In the genomic region with DNA sequence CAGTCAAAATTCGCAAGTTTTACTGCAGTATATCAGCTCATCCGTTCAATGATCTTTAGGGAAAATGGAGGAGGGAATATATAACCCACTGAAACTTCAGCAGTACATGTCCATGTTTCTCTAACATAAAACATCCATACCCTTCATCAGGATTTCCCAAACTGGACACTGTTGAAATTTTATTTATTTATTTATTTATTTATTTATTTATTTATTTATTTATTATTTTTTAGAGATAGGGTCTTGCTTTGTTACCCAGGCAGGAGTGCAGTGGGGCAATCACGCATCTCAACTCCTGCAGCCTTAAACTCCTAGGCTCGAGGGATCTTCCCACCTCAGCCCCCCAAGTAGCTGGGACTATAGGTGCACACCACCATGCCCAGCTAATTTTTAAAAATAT, we compare ENCODE assay signal across 34 cellular contexts. TPM values are rescaled to one million over a fixed set of nuclear protein-coding genes. Genes with fewer than 3 reads are reported as not detected.
DNase-seq lines count a peak whose midpoint lies in the region; ATAC-seq, FAIRE-seq and TF ChIP-seq lines count a peak whose summit lies in the region.
"Had no signal": no experiment of that assay in that cellular context is flagged by ENCODE, and none has a peak within 500 bp of the region (broad histone marks: within the 10 kb centered on the region; RNA-seq: fewer than 3 reads in every experiment).

No MANE protein-coding gene starts in this region.

- no peak for FAIRE-seq in A549 (lab: Jason Lieb, UNC)
- FAIRE-seq: A204.1, D721Med had no signal

- H4K20me1 ChIP-seq in PC-9 (ENCODE audit: insufficient read depth), result no peaks in the 10 kb centered on the region
- H4K20me1 ChIP-seq: BLaER1; BLaER1 treated with 17β-estradiol and CSF1 and Interleukin-3, amounts not matched to agents 10 nM and 100 nM had no signal

- TF ChIP-seq CTCF in A549 (IDR thresholded peaks at IDR 0.05) (no peak), HEK293 (tag by site-specific recombination; IDR thresholded peaks at IDR 0.05) (no peak), PC-9 (conservative IDR thresholded peaks at IDR 0.05) (no peak)

- no peak overlapping the region for H3K27ac ChIP-seq in A549
- H3K27ac ChIP-seq in HEK293 (ENCODE audit: extremely low read depth, low read depth, low read length), result no peak overlapping the region
- no peak overlapping the region for H3K27ac ChIP-seq in PC-9
- H3K27ac ChIP-seq: 22Rv1; BLaER1; BLaER1 treated with 17β-estradiol and CSF1 and Interleukin-3, amounts not matched to agents 10 nM and 100 nM; C4-2B had no signal

- H3K27me3 Mint-ChIP-seq in activated CD4-positive, alpha-beta memory T cell treated with anti-CD3 and anti-CD28 coated beads for 36 hours, result peaks cover 5% of the 10 kb centered on the region

- no peaks in the 10 kb centered on the region for H3K79me2 ChIP-seq in PC-9 (ENCODE audit: low read depth)

- no peaks in the 10 kb centered on the region for H3K9me3 ChIP-seq in A549
- no peaks in the 10 kb centered on the region for H3K9me3 ChIP-seq in HEK293 (ENCODE audit: control insufficient read depth, insufficient read depth, low read depth, low read length)
- no peaks in the 10 kb centered on the region for H3K9me3 ChIP-seq in PC-9 (ENCODE audit: insufficient read depth, low read depth)
- H3K9me3 ChIP-seq: BE2C, Caco-2 had no signal

- ATAC-seq in A549, result no peak
- ATAC-seq: CD8-positive, alpha-beta T cell had no signal

- no peaks in the 10 kb centered on the region for H3K27me3 ChIP-seq in PC-9 (ENCODE audit: insufficient read depth, low read depth)
- H3K27me3 ChIP-seq: BE2C; BLaER1; BLaER1 treated with 17β-estradiol and CSF1 and Interleukin-3, amounts not matched to agents 10 nM and 100 nM had no signal

- H3K4me3 Mint-ChIP-seq in activated CD4-positive, alpha-beta memory T cell treated with anti-CD3 and anti-CD28 coated beads for 36 hours, result no peak overlapping the region
- H3K4me3 Mint-ChIP-seq: B cell; CD14-positive monocyte; CD4-positive, alpha-beta memory T cell; CD4-positive, alpha-beta T cell; CD4-positive, CD25-positive, alpha-beta regulatory T cell; CD8-positive, alpha-beta memory T cell; CD8-positive, alpha-beta T cell had no signal

- H3K4me3 ChIP-seq in A549, result no peak overlapping the region
- no peak overlapping the region for H3K4me3 ChIP-seq in HEK293 (ENCODE audit: low read depth, low read length)
- no peak overlapping the region for H3K4me3 ChIP-seq in PC-9
- H3K4me3 ChIP-seq: BLaER1; BLaER1 treated with 17β-estradiol and CSF1 and Interleukin-3, amounts not matched to agents 10 nM and 100 nM had no signal

- peaks cover 6% of the 10 kb centered on the region for H3K9me3 Mint-ChIP-seq in activated CD4-positive, alpha-beta memory T cell treated with anti-CD3 and anti-CD28 coated beads for 36 hours
- H3K9me3 Mint-ChIP-seq: CD4-positive, alpha-beta T cell; CD8-positive, alpha-beta T cell had no signal

- no peaks in the 10 kb centered on the region for H3K4me1 Mint-ChIP-seq in activated CD4-positive, alpha-beta memory T cell treated with anti-CD3 and anti-CD28 coated beads for 36 hours (ENCODE audit: low read depth)
- H3K4me1 Mint-ChIP-seq: CD4-positive, alpha-beta memory T cell; CD4-positive, CD25-positive, alpha-beta regulatory T cell; CD8-positive, alpha-beta memory T cell had no signal

- 0 out of 2 replicates have a peak overlapping the region, but pooled peaks have one; percentile 61 for H2AFZ ChIP-seq in PC-9

- WGBS in A549 (ENCODE audit: missing lambda C conversion rate), result 54% methylated on average over 4 of the region's 4 CpGs

- TF ChIP-seq RAD21 in A549 (conservative IDR thresholded peaks at IDR 0.05 in 1 of 2, IDR thresholded peaks at IDR 0.05 in 1 of 2), result no peak

- H3K36me3 ChIP-seq in HEK293 (ENCODE audit: control insufficient read depth in 2 of 2, insufficient read depth in 1 of 2, low read length in 2 of 2), result no peaks in the 10 kb centered on the region
- H3K36me3 ChIP-seq in PC-9 (ENCODE audit: low read depth), result no peaks in the 10 kb centered on the region
- H3K36me3 ChIP-seq: BE2C; BLaER1; BLaER1 treated with 17β-estradiol and CSF1 and Interleukin-3, amounts not matched to agents 10 nM and 100 nM had no signal

- POLR2A ChIA-PET in A549 (lab: Yijun Ruan, JAX) (no interaction called here), HEK293 (lab: Yijun Ruan, JAX) (no interaction called here), PC-9 (lab: Charles Lee; ENCODE audit: unreplicated experiment) (interaction anchor here (0.9 kb wide), 1 partner anchor 11 kb away, joined by 8 read pairs; no protein-coding TSS in a partner anchor)
- POLR2A ChIA-PET in activated CD4-positive, alpha-beta memory T cell treated with anti-CD3 and anti-CD28 coated beads for 36 hours (lab: Charles Lee), result no interaction called here

- no peaks in the 10 kb centered on the region for H3K9me2 ChIP-seq in PC-9 (ENCODE audit: insufficient read depth)

- H3K4me2 ChIP-seq in A549, result no peak overlapping the region
- no peak overlapping the region for H3K4me2 ChIP-seq in PC-9
- H3K4me2 ChIP-seq: BLaER1; BLaER1 treated with 17β-estradiol and CSF1 and Interleukin-3, amounts not matched to agents 10 nM and 100 nM had no signal

- no peaks in the 10 kb centered on the region for H3K36me3 Mint-ChIP-seq in activated CD4-positive, alpha-beta memory T cell treated with anti-CD3 and anti-CD28 coated beads for 36 hours
- H3K36me3 Mint-ChIP-seq: CD14-positive monocyte; CD4-positive, alpha-beta memory T cell; CD4-positive, CD25-positive, alpha-beta regulatory T cell; CD8-positive, alpha-beta memory T cell; CD8-positive, alpha-beta T cell had no signal

- no TSS peak for BruUV-seq in PC-9 (replicated peaks; lab: Mats Ljungman, UMichigan)

- no peak overlapping the region for H3K27ac Mint-ChIP-seq in activated CD4-positive, alpha-beta memory T cell treated with anti-CD3 and anti-CD28 coated beads for 36 hours
- H3K27ac Mint-ChIP-seq: B cell; CD14-positive monocyte; CD4-positive, alpha-beta memory T cell; CD4-positive, alpha-beta T cell; CD4-positive, CD25-positive, alpha-beta regulatory T cell; CD8-positive, alpha-beta T cell had no signal

- intact Hi-C loops in PC-9 (cut with micrococcal nuclease; ENCODE audit: unreplicated experiment), result no loop called here
- intact Hi-C loops in activated CD4-positive, alpha-beta memory T cell treated with anti-CD3 and anti-CD28 coated beads for 36 hours (cut with micrococcal nuclease), result no loop called here

- H3K4me1 ChIP-seq in A549, result no peaks in the 10 kb centered on the region
- H3K4me1 ChIP-seq in HEK293 (ENCODE audit: control insufficient read depth, insufficient read depth, low read length), result no peaks in the 10 kb centered on the region
- H3K4me1 ChIP-seq in PC-9 (replicated peaks; ENCODE audit: insufficient read depth), result no peaks in the 10 kb centered on the region
- H3K4me1 ChIP-seq: BE2C, Caco-2 had no signal

- no peak for TF ChIP-seq EP300 in A549 (IDR thresholded peaks at IDR 0.05)

- no peak for TF ChIP-seq POLR2A in A549 (IDR thresholded peaks at IDR 0.05; ENCODE audit: low read length)

- no peaks in the 10 kb centered on the region for H3F3A ChIP-seq in PC-9 (ENCODE audit: insufficient read depth, low read depth)

- CTCF ChIA-PET in A549 (lab: Yijun Ruan, JAX), result interaction anchor here (1.3 to 1.7 kb wide), 2 partner anchors 18 to 20 kb away, joined by 3 to 7 read pairs; no protein-coding TSS in a partner anchor
- CTCF ChIA-PET in HEK293 (lab: Yijun Ruan, JAX), result no interaction called here
- CTCF ChIA-PET in PC-9 (lab: Charles Lee), result no interaction called here
- CTCF ChIA-PET in activated CD4-positive, alpha-beta memory T cell treated with anti-CD3 and anti-CD28 coated beads for 36 hours (lab: Charles Lee), result interaction anchor here (0.9 kb wide), 1 partner anchor 19 kb away, joined by 3 read pairs; no protein-coding TSS in a partner anchor

- DNase-seq in A549 (ENCODE audit: low read depth in 1 of 2, low spot score in 1 of 2) (no peak), PC-9 (no peak), islet precursor cell (no peak), NCI-H146 (lab: John Stamatoyannopoulos, UW) (no peak)
- DNase-seq in activated CD4-positive, alpha-beta memory T cell treated with anti-CD3 and anti-CD28 coated beads for 36 hours, result no peak
- DNase-seq: 8988T; ACHN; AML-193; BE2C; C1 segment of cervical spinal cord; Caco-2; Calu3; CD4-positive, alpha-beta memory T cell; CD4-positive, alpha-beta T cell; CD4-positive, CD25-positive, alpha-beta regulatory T cell; CD8-positive, alpha-beta memory T cell; CD8-positive, alpha-beta T cell; COR-L47; DMS 273 treated with DMSO at 0.1 percent for 48 hours; DMS153; DMS53; DMS79; DMS79 treated with DMSO at 0.1 percent for 48 hours; DND-41; EL had no signal

TF ChIP-seq in A549, 52 proteins besides CTCF, POLR2A, EP300 and RAD21 (continues in another document):
- TF ChIP-seq BHLHE40 (IDR thresholded peaks at IDR 0.05; ENCODE audit: low read depth, low read length) (no peak), ZC3H11A (IDR thresholded peaks at IDR 0.05) (peak; percentile 50)

RNA-seq across cellular contexts. Expression of a gene that starts 14.8 kb away (rescaled TPM):
- 43.9 and 61.6 TPM in 2 replicates for polyA plus RNA-seq in A549 (2011; rRNA removed)
- 7.3 and 8.1 TPM in 2 replicates for polyA plus RNA-seq in A549 (2012; cell fraction: cytosol; rRNA removed)
- 11.3 and 14.9 TPM in 2 replicates for polyA plus RNA-seq in A549 (2012; cell fraction: nucleus; rRNA removed)
- polyA plus RNA-seq in A549 (2017; fragmentation: RNase III; extraction: RNeasy Plus Mini Kit Qiagen cat#74134 plus additional on column Dnase treatment), result 25.5 to 26.7 TPM (median 26.3 TPM) in 3 replicates
- 12.8 and 18.3 TPM in 2 replicates for polyA minus RNA-seq in A549 (2011; rRNA and poly(A)+ RNA removed)
- 32.2 and 38.3 TPM in 2 replicates for total RNA-seq in PC-9 (2021)
- 10 to 100 TPM; 22.3 to 25.1 TPM for total RNA-seq in activated CD4-positive, alpha-beta memory T cell treated with anti-CD3 and anti-CD28 coated beads for 36 hours

RNA-seq across cellular contexts. Expression of a gene that starts 28.3 kb away (rescaled TPM):
- polyA plus RNA-seq in A549 (2011; rRNA removed), result 48.0 and 48.8 TPM in 2 replicates
- polyA plus RNA-seq in A549 (2012; cell fraction: cytosol; rRNA removed), result 17.8 and 24.3 TPM in 2 replicates
- 8.7 and 9.5 TPM in 2 replicates for polyA plus RNA-seq in A549 (2012; cell fraction: nucleus; rRNA removed)
- 25.5 to 28.4 TPM (median 26.1 TPM) in 3 replicates for polyA plus RNA-seq in A549 (2017; fragmentation: RNase III; extraction: RNeasy Plus Mini Kit Qiagen cat#74134 plus additional on column Dnase treatment)
- 20.2 and 23.3 TPM in 2 replicates for polyA minus RNA-seq in A549 (2011; rRNA and poly(A)+ RNA removed)
- total RNA-seq in PC-9 (2021), result 33.4 and 36.7 TPM in 2 replicates
- 10 to 100 TPM; 23.0 to 25.2 TPM for total RNA-seq in activated CD4-positive, alpha-beta memory T cell treated with anti-CD3 and anti-CD28 coated beads for 36 hours

Comparison
In these comparisons a context has a peak if more than half of its experiments do, and no peak if none do; other contexts are left out.
1. CTCF ChIA-PET loops: an anchor here in A549 (1.3 to 1.7 kb wide) and activated CD4-positive, alpha-beta memory T cell treated with anti-CD3 and anti-CD28 coated beads for 36 hours (0.9 kb wide); none called in HEK293 and PC-9.